ENCODE assay signal across 1 cellular context in the genomic region with DNA sequence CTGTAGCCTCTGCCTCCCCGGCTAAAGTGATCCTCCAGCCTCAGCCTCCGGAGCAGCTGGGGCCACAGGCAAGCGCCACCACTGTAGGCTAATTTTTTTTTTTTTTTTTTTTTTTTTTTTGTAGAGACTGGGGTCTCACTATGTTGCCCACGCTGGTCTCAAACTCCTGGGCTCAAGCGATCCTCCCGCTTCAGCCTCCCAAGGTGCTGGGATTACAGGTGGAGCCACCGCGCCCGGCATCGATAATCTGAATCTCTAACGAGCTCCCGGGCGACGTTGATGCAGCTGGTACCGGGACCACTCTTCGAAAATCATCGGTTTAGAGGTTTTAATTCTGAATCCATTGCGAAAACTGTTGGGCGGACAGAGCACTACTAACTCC.
TF ChIP-seq lines count a peak whose summit lies in the region.

No MANE protein-coding gene starts in this region.

TF ChIP-seq in WTC11, 78 proteins besides CTCF, POLR2A, EP300 and RAD21 (continued from another document):
- TF ChIP-seq, protein P1, sequence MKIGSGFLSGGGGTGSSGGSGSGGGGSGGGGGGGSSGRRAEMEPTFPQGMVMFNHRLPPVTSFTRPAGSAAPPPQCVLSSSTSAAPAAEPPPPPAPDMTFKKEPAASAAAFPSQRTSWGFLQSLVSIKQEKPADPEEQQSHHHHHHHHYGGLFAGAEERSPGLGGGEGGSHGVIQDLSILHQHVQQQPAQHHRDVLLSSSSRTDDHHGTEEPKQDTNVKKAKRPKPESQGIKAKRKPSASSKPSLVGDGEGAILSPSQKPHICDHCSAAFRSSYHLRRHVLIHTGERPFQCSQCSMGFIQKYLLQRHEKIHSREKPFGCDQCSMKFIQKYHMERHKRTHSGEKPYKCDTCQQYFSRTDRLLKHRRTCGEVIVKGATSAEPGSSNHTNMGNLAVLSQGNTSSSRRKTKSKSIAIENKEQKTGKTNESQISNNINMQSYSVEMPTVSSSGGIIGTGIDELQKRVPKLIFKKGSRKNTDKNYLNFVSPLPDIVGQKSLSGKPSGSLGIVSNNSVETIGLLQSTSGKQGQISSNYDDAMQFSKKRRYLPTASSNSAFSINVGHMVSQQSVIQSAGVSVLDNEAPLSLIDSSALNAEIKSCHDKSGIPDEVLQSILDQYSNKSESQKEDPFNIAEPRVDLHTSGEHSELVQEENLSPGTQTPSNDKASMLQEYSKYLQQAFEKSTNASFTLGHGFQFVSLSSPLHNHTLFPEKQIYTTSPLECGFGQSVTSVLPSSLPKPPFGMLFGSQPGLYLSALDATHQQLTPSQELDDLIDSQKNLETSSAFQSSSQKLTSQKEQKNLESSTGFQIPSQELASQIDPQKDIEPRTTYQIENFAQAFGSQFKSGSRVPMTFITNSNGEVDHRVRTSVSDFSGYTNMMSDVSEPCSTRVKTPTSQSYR (CRISPR knock-in tag; IDR thresholded peaks at IDR 0.05), result no peak
- TF ChIP-seq ZNF416 (CRISPR knock-in tag; IDR thresholded peaks at IDR 0.05), result no peak
- no peak for TF ChIP-seq ZNF396 (CRISPR knock-in tag; IDR thresholded peaks at IDR 0.05; ENCODE audit: borderline replicate concordance)
- TF ChIP-seq, protein P2, sequence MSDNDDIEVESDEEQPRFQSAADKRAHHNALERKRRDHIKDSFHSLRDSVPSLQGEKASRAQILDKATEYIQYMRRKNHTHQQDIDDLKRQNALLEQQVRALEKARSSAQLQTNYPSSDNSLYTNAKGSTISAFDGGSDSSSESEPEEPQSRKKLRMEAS (CRISPR knock-in tag; IDR thresholded peaks at IDR 0.05), result no peak
